In genomic region chr11:111765320-111765983, GRCh38 we compare ENCODE assay signal across 8 cellular contexts. TPM values are rescaled to one million over a fixed set of nuclear protein-coding genes. Genes with fewer than 3 reads are reported as not detected.
DNase-seq lines count a peak whose midpoint lies in the region; ATAC-seq and TF ChIP-seq lines count a peak whose summit lies in the region.

No MANE protein-coding gene starts in this region.

- TF ChIP-seq CTCF in chondrocyte (IDR thresholded peaks at IDR 0.05), result no peak
- no peak for TF ChIP-seq CTCF in right lobe of liver (IDR thresholded peaks at IDR 0.05)
- TF ChIP-seq CTCF in type B pancreatic cell (conservative IDR thresholded peaks at IDR 0.05), result no peak

- H3K9me3 ChIP-seq in MG63 (no peaks in the 10 kb centered on the region), right lobe of liver (no peaks in the 10 kb centered on the region)

- H3K4me3 ChIP-seq in MG63 (peak overlapping the region; percentile 95), right lobe of liver (peak overlapping the region; percentile 89 to 97 (median 91))

- peak; percentile 29 for DNase-seq in DMS 273 (lab: John Stamatoyannopoulos, UW; ENCODE audit: unreplicated experiment)
- DNase-seq in DMS 273 treated with DMSO at 0.1 percent for 48 hours (lab: John Stamatoyannopoulos, UW), result no peak
- DNase-seq in MG63, result no peak
- DNase-seq in chondrocyte (ENCODE audit: low spot score), result no peak
- DNase-seq in right lobe of liver, result no peak
- no peak for DNase-seq in type B pancreatic cell (ENCODE audit: extremely low spot score, unreplicated experiment)
- DNase-seq in NCI-H1694 treated with DMSO at 0.1 percent for 48 hours (lab: John Stamatoyannopoulos, UW), result no peak

- H3K4me1 Mint-ChIP-seq in chondrocyte (ENCODE audit: low read depth) (peaks cover 34% of the 10 kb centered on the region), type B pancreatic cell (ENCODE audit: unreplicated experiment) (peaks cover 20% of the 10 kb centered on the region)

- H3K4me3 Mint-ChIP-seq in chondrocyte (ENCODE audit: unreplicated experiment), result peak overlapping the region; percentile 99
- peak overlapping the region; percentile 93 for H3K4me3 Mint-ChIP-seq in type B pancreatic cell

- H3K9me3 Mint-ChIP-seq in chondrocyte (ENCODE audit: low read depth), result no peaks in the 10 kb centered on the region
- no peaks in the 10 kb centered on the region for H3K9me3 Mint-ChIP-seq in type B pancreatic cell

- peaks cover 0 to 21% (median 4%) of the 10 kb centered on the region in 4 donors for H3K4me1 ChIP-seq in right lobe of liver

- no peak for TF ChIP-seq POLR2A in right lobe of liver (IDR thresholded peaks at IDR 0.05)

- H3K27ac Mint-ChIP-seq in chondrocyte (ENCODE audit: unreplicated experiment) (peak overlapping the region; percentile 97), type B pancreatic cell (peak overlapping the region; percentile 88)

- peak; percentile 34 for ATAC-seq in GM21825 (IDR thresholded peaks at IDR 0.05; ENCODE audit: unreplicated experiment)
- peak; percentile 28 to 44 (median 38) for ATAC-seq in right lobe of liver

- H3K36me3 Mint-ChIP-seq in chondrocyte (ENCODE audit: low read depth), result peaks cover 11% of the 10 kb centered on the region
- peaks cover 16% of the 10 kb centered on the region for H3K36me3 Mint-ChIP-seq in type B pancreatic cell

- WGBS in right lobe of liver (ENCODE audit: insufficient coverage, low coverage, low lambda C conversion rate, missing lambda C conversion rate), result 2% methylated on average over 9 of the region's 28 CpGs

- intact Hi-C loops in right lobe of liver (cut with DNase I), result no loop called here

- H3K27me3 Mint-ChIP-seq in chondrocyte (ENCODE audit: low read depth) (no peaks in the 10 kb centered on the region), type B pancreatic cell (no peaks in the 10 kb centered on the region)

- peaks cover 37% of the 10 kb centered on the region for H3K36me3 ChIP-seq in MG63
- H3K36me3 ChIP-seq in right lobe of liver, result peaks cover 3 to 35% (median 12%) of the 10 kb centered on the region in 4 donors

- no peaks in the 10 kb centered on the region for H3K27me3 ChIP-seq in MG63
- H3K27me3 ChIP-seq in right lobe of liver, result no peaks in the 10 kb centered on the region

- peak overlapping the region; percentile 88 to 96 (median 95) for H3K27ac ChIP-seq in right lobe of liver

RNA-seq across cellular contexts. Expression of gene PPP2R1B, which starts 0.7 kb away (rescaled TPM):
- 16.1 TPM in 2 replicates for total RNA-seq in MG63 (2014; rRNA removed; shearing (Covaris generic); ENCODE audit: low replicate concordance)
- total RNA-seq in chondrocyte (17.2 to 27.3 TPM (median 18.5 TPM) in 3 replicates), right lobe of liver (100 to 1,000 TPM in 1 of 6 experiments, 10 to 100 TPM in 5; 44.5 to 150 (median 59.6) TPM), type B pancreatic cell (ENCODE audit: low replicate concordance) (48.1 and 52.3 TPM in 2 replicates)
